ENCODE assay signal across 13 cellular contexts in the genomic region with DNA sequence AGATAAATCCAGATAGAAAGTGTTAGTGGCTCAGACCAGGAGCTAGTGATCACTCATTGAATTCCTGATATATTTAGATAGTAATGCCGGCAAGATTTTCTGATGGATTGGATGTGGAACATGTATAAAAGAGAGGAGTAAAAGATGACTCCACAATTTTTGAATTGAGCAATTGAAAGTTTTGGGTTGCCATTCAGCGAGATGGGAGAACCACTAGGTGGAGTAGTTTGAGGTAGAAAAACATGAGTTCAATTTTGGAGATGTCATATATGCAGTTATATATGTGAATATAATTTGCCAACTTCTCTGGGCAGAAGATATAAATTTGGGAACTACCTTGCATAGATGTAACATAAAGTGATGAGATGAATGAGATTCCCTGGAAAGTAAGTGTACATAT.
DNase-seq lines count a peak whose midpoint lies in the region; ATAC-seq and TF ChIP-seq lines count a peak whose summit lies in the region.
"Had no signal": no experiment of that assay in that cellular context is flagged by ENCODE, and none has a peak within 500 bp of the region (broad histone marks: within the 10 kb centered on the region; RNA-seq: fewer than 3 reads in every experiment).

No MANE protein-coding gene starts in this region.

- POLR2A ChIA-PET in MCF 10A (lab: Yijun Ruan, JAX) = no interaction called here

- H3K27me3 Mint-ChIP-seq in MCF 10A (ENCODE audit: insufficient read depth, unreplicated experiment) = no peaks in the 10 kb centered on the region
- no peaks in the 10 kb centered on the region for H3K27me3 Mint-ChIP-seq in chondrocyte (ENCODE audit: low read depth)
- H3K27me3 Mint-ChIP-seq: activated CD4-positive, alpha-beta T cell treated with anti-CD3 and anti-CD28 coated beads, Interleukin-2, amount 10 ng/mL, durations not matched to agents 24 days and 14 days; CD4-positive, alpha-beta T cell had no signal

- no TSS peak for BruUV-seq in MCF 10A (replicated peaks; lab: Mats Ljungman, UMichigan)

- H3K9me3 Mint-ChIP-seq in MCF 10A (ENCODE audit: unreplicated experiment) (no peaks in the 10 kb centered on the region), chondrocyte (ENCODE audit: low read depth) (peaks cover under 1% of the 10 kb centered on the region)
- H3K9me3 Mint-ChIP-seq: activated CD4-positive, alpha-beta T cell treated with anti-CD3 and anti-CD28 coated beads, Interleukin-2, amount 10 ng/mL, durations not matched to agents 24 days and 14 days had no signal

- no peaks in the 10 kb centered on the region for H3K36me3 Mint-ChIP-seq in MCF 10A (ENCODE audit: insufficient read depth, unreplicated experiment)
- no peaks in the 10 kb centered on the region for H3K36me3 Mint-ChIP-seq in chondrocyte (ENCODE audit: low read depth)
- H3K36me3 Mint-ChIP-seq: activated naive CD4-positive, alpha-beta T cell treated with anti-CD3 and anti-CD28 coated beads, Interleukin-2, amount 50 U/mL, for 72 hours had no signal

- no peak for ATAC-seq in GM18519 (IDR thresholded peaks at IDR 0.05; ENCODE audit: low FRiP score, unreplicated experiment)
- ATAC-seq: activated naive CD4-positive, alpha-beta T cell treated with anti-CD3 and anti-CD28 coated beads, Interleukin-2, amount 50 U/mL, for 72 hours; lower lobe of right lung had no signal

- H3K27ac Mint-ChIP-seq in MCF 10A (ENCODE audit: low read depth, unreplicated experiment) (no peak overlapping the region), chondrocyte (ENCODE audit: unreplicated experiment) (no peak overlapping the region)
- H3K27ac Mint-ChIP-seq: activated CD4-positive, alpha-beta T cell treated with anti-CD3 and anti-CD28 coated beads, Interleukin-2, amount 10 ng/mL, durations not matched to agents 24 days and 14 days; activated naive CD4-positive, alpha-beta T cell treated with anti-CD3 and anti-CD28 coated beads, Interleukin-2, amount 50 U/mL, for 72 hours; CD4-positive, alpha-beta T cell had no signal

- TF ChIP-seq POLR2A in breast epithelium (IDR thresholded peaks at IDR 0.05) = no peak
- TF ChIP-seq POLR2A in testis (IDR thresholded peaks at IDR 0.05) = no peak

- TF ChIP-seq CTCF in MCF 10A (IDR thresholded peaks at IDR 0.05; ENCODE audit: unreplicated experiment) (peak; percentile 53), breast epithelium (IDR thresholded peaks at IDR 0.05) (no peak), LNCaP clone FGC (IDR thresholded peaks at IDR 0.05; ENCODE audit: control insufficient read depth, extremely low read depth, insufficient read depth) (peak; percentile 55), chondrocyte (IDR thresholded peaks at IDR 0.05) (peak; percentile 78), testis (IDR thresholded peaks at IDR 0.05) (peak in 2 of 3 experiments; percentile 27 to 32)

- H3K4me1 Mint-ChIP-seq in MCF 10A (ENCODE audit: insufficient read depth, unreplicated experiment) = no peaks in the 10 kb centered on the region
- H3K4me1 Mint-ChIP-seq in chondrocyte (ENCODE audit: low read depth) = no peaks in the 10 kb centered on the region
- H3K4me1 Mint-ChIP-seq: activated CD4-positive, alpha-beta T cell treated with anti-CD3 and anti-CD28 coated beads, Interleukin-2, amount 10 ng/mL, durations not matched to agents 24 days and 14 days had no signal

- H3K4me3 ChIP-seq in breast epithelium = no peak overlapping the region
- H3K4me3 ChIP-seq in LNCaP clone FGC (ENCODE audit: low read depth, low read length) = no peak overlapping the region
- no peak overlapping the region for H3K4me3 ChIP-seq in testis
- H3K4me3 ChIP-seq: lower lobe of right lung had no signal

- H3K9me3 ChIP-seq in breast epithelium (peaks cover 2 to 11% of the 10 kb centered on the region in 2 donors), testis (no peaks in the 10 kb centered on the region)
- H3K9me3 ChIP-seq: lower lobe of right lung had no signal

- CTCF ChIA-PET in MCF 10A (lab: Yijun Ruan, JAX) = interaction anchor here (0.5 to 1.1 kb wide), 10 partner anchors 14 to 1716 kb away, joined by 3 to 6 read pairs (median 3); no protein-coding TSS in a partner anchor

- H3K36me3 ChIP-seq in breast epithelium = no peaks in the 10 kb centered on the region
- H3K36me3 ChIP-seq in testis (ENCODE audit: low read depth, missing control alignments) = no peaks in the 10 kb centered on the region
- H3K36me3 ChIP-seq: lower lobe of right lung had no signal

- 90 to 92% methylated on average over 2 of the region's 2 CpGs for WGBS in testis, 2 donors

- DNase-seq in MCF 10A (ENCODE audit: unreplicated experiment) (peak; percentile 51), breast epithelium (ENCODE audit: low spot score in 2 of 2) (no peak), LNCaP clone FGC (ENCODE audit: low read depth) (no peak), chondrocyte (ENCODE audit: low spot score) (no peak), testis (no peak), retina (no peak), NCI-H1092 treated with DMSO at 0.1 percent for 48 hours (lab: John Stamatoyannopoulos, UW) (no peak)
- DNase-seq: activated CD4-positive, alpha-beta T cell treated with anti-CD3 and anti-CD28 coated beads, Interleukin-2, amount 10 ng/mL, durations not matched to agents 24 days and 14 days; CD4-positive, alpha-beta T cell; lower lobe of right lung; NK-92 treated with Interleukin-12 subunit alpha and Interleukin-12 subunit beta, amount 100 ng/mL, for 24 hours had no signal

- H3K27ac ChIP-seq in breast epithelium (no peak overlapping the region), testis (no peak overlapping the region)
- H3K27ac ChIP-seq: lower lobe of right lung had no signal

- intact Hi-C loops in MCF 10A (cut with micrococcal nuclease) = loop anchor here (1.0 to 10.0 kb wide), 3 partner anchors 502 to 1880 kb away; partner anchors contain the start of gene SEMA6A
- intact Hi-C loops in breast epithelium (cut with DNase I; ENCODE audit: low total_unique reads) = no loop called here
- intact Hi-C loops in testis (cut with DNase I; ENCODE audit: low total_unique reads) = no loop called here

- no peaks in the 10 kb centered on the region for H3K27me3 ChIP-seq in breast epithelium
- no peaks in the 10 kb centered on the region for H3K27me3 ChIP-seq in testis

- H3K4me1 ChIP-seq in breast epithelium (no peaks in the 10 kb centered on the region), testis (no peaks in the 10 kb centered on the region)
- H3K4me1 ChIP-seq: lower lobe of right lung had no signal

- no peak overlapping the region for H3K4me3 Mint-ChIP-seq in MCF 10A (ENCODE audit: unreplicated experiment)
- no peak overlapping the region for H3K4me3 Mint-ChIP-seq in chondrocyte (ENCODE audit: unreplicated experiment)
- H3K4me3 Mint-ChIP-seq: activated CD4-positive, alpha-beta T cell treated with anti-CD3 and anti-CD28 coated beads, Interleukin-2, amount 10 ng/mL, durations not matched to agents 24 days and 14 days; CD4-positive, alpha-beta T cell had no signal

Comparison
In these comparisons a context has a peak if more than half of its experiments do, and no peak if none do; other contexts are left out.
1. CTCF ChIP-seq: peak in MCF 10A (single experiment), LNCaP clone FGC (single experiment), chondrocyte (single experiment) and testis (2 of 3); none in breast epithelium (0 of 3).